ENCODE assay signal across 8 cellular contexts in genomic region chr14:23183479-23183878, GRCh38. TPM values are rescaled to one million over a fixed set of nuclear protein-coding genes. Genes with fewer than 3 reads are reported as not detected.
A peak's percentile ranks its signal among the peaks of the same experiment; 100 is the strongest.
DNase-seq lines count a peak whose midpoint lies in the region; ATAC-seq and TF ChIP-seq lines count a peak whose summit lies in the region.

Gene SLC7A8, minus strand, starts transcription at chr14:23183660. Its CDS starts 746 bp downstream, at chr14:23182914.

- H3K36me3 ChIP-seq in HCT116 (ENCODE audit: control insufficient read depth in 1 of 2, insufficient read depth in 2 of 2, low read length in 2 of 2): no peaks in the 10 kb centered on the region
- no peaks in the 10 kb centered on the region for H3K36me3 ChIP-seq in SK-N-MC (ENCODE audit: insufficient read depth, low read length)

- H3K4me3 ChIP-seq in HCT116 (replicated peaks in 1 of 2; ENCODE audit: low read depth in 1 of 2, low read length in 2 of 2): peak within 1 kb of the TSS; percentile 54 to 59
- H3K4me3 ChIP-seq in SK-N-MC: peak within 1 kb of the TSS; percentile 84

- H3K9me3 ChIP-seq in HCT116 (ENCODE audit: control insufficient read depth in 1 of 2, insufficient read depth in 1 of 2, low read depth in 1 of 2, low read length in 2 of 2) (no peaks in the 10 kb centered on the region), SK-N-MC (ENCODE audit: low read depth, low read length) (no peaks in the 10 kb centered on the region)

- peak; percentile 76 for ATAC-seq in HCT116
- peak; percentile 61 for ATAC-seq in left colon
- no peak for ATAC-seq in HG03571 (IDR thresholded peaks at IDR 0.05; ENCODE audit: unreplicated experiment)

- H4K20me1 ChIP-seq in HCT116 (ENCODE audit: insufficient read depth): no peaks in the 10 kb centered on the region

- peaks cover 7 to 17% of the 10 kb centered on the region in 2 experiments; a peak in 3 of 4 replicates for H3K4me1 ChIP-seq in HCT116 (ENCODE audit: control insufficient read depth in 1 of 2, insufficient read depth in 2 of 2, low read length in 2 of 2)

- TF ChIP-seq RAD21 in HCT116 (IDR thresholded peaks at IDR 0.05; ENCODE audit: low read depth): no peak

- CTCF ChIA-PET in HCT116 (lab: Charles Lee): interaction anchor here (10.2 kb wide), 1 partner anchor 63 kb away, joined by 162 read pairs; the partner anchor contains the start of gene CEBPE

- H2AFZ ChIP-seq in HCT116 (ENCODE audit: low read depth, low read length, poor library complexity, severe bottlenecking): peak within 1 kb of the TSS; percentile 98

- POLR2A ChIA-PET in HCT116 (lab: Charles Lee): interaction anchor here (1.8 kb wide), 1 partner anchor 63 kb away, joined by 9 read pairs; no protein-coding TSS in a partner anchor

- BruUV-seq in HCT116 (replicated peaks; lab: Mats Ljungman, UMichigan): no TSS peak

- H3K27me3 ChIP-seq in HCT116 (ENCODE audit: insufficient read depth, low read length): no peaks in the 10 kb centered on the region

- intact Hi-C loops in HCT116 (cut with micrococcal nuclease) (no loop called here), left colon (cut with DNase I, micrococcal nuclease) (no loop called here)

- H3K9me2 ChIP-seq in HCT116 (ENCODE audit: insufficient read depth): no peaks in the 10 kb centered on the region

- peak within 1 kb of the TSS; percentile 96 for H3K4me2 ChIP-seq in HCT116 (ENCODE audit: low read length)

- H3K27ac ChIP-seq in HCT116 (ENCODE audit: low read depth, low read length) (no peak within 1 kb of the TSS), SK-N-MC (0 out of 2 replicates have a peak within 1 kb of the TSS, but pooled peaks have one; percentile 78)

- TF ChIP-seq CTCF in HCT116 (IDR thresholded peaks at IDR 0.05 in 2 of 3, conservative IDR thresholded peaks at IDR 0.05 in 1 of 3; ENCODE audit: borderline replicate concordance in 1 of 3, insufficient read depth in 1 of 3, low read depth in 2 of 3, low read length in 2 of 3): no peak

- H3K79me2 ChIP-seq in HCT116 (ENCODE audit: insufficient read depth, low read length): no peaks in the 10 kb centered on the region

- H3K9ac ChIP-seq in HCT116 (ENCODE audit: low read length): peak within 1 kb of the TSS; percentile 35; the same call in 1 of the 2 replicates
- peak within 1 kb of the TSS; percentile 69 for H3K9ac ChIP-seq in SK-N-MC (ENCODE audit: insufficient read length)

- DNase-seq in HCT116 (ENCODE audit: low read depth, low spot score) (peak; percentile 7), SK-N-MC (ENCODE audit: low read depth, low spot score) (no peak), cerebellum (ENCODE audit: low spot score) (peak; percentile 87), left colon (peak; percentile 52 to 70), GM19240 (ENCODE audit: insufficient read length, low spot score) (no peak), GDM1 (lab: John Stamatoyannopoulos, UW) (no peak)
- DNase-seq in stimulated activated CD4-positive, alpha-beta T cell treated with anti-CD3 and anti-CD28 coated beads, Interleukin-4, amount 100 ng/mL, for 24 hours: peak; percentile 16

- TF ChIP-seq POLR2A in HCT116 (IDR thresholded peaks at IDR 0.05; ENCODE audit: borderline replicate concordance, extremely low read depth, insufficient read depth, insufficient read length): peak; percentile 53

- RAD21 ChIA-PET in HCT116 (lab: Charles Lee; ENCODE audit: low non-redundant PET in 1 of 2, low total read pairs in 2 of 2, uncharacterized antibody in 2 of 2, unreplicated experiment in 2 of 2): no interaction called here

TF ChIP-seq in HCT116, 20 proteins besides CTCF, POLR2A, EP300 and RAD21:
- TF ChIP-seq ZFX (IDR thresholded peaks at IDR 0.05) (no peak), POLR2AphosphoS5 (IDR thresholded peaks at IDR 0.05; ENCODE audit: low read depth, low read length) (peak; percentile 70)

RNA-seq across cellular contexts. Expression of gene SLC7A8, which starts in this region (rescaled TPM):
- total RNA-seq in HCT116 (2021; ENCODE audit: unreplicated experiment) (5.3 TPM), cerebellum (12.1 TPM), left colon (10 to 100 TPM; 18.2 to 33.6 TPM)
- 1.9 and 3.0 TPM in 2 replicates for polyA plus RNA-seq in HCT116 (2012)

Comparison
In these comparisons a context has a peak if more than half of its experiments do, and no peak if none do; other contexts are left out.
1. DNase-seq: peak in HCT116 (single experiment), cerebellum (single experiment), left colon (2 of 2) and stimulated activated CD4-positive, alpha-beta T cell treated with anti-CD3 and anti-CD28 coated beads, Interleukin-4, amount 100 ng/mL, for 24 hours (single experiment); none in SK-N-MC (single experiment), GM19240 (single experiment) and GDM1 (single experiment).